22 cellular contexts compared by ENCODE assay signal in the genomic region with DNA sequence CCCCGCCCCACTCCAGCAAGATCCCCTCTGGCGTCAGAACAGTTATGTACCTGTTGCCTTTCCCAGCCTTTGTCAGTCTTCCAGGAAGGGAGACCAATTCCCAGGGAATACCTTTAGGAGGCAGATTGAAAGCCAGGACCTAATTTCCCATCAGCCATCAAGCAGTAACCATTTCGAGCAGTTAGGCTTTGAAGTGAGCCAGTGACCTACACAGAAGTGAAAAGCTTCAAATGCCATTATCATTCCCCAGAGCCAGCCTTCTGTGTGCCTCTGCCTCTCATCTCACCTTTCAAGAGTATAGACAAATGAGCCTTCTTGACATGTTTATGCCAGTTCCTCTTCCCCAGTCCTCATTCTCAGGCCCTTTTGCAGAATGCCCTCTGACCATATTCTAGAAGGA.
DNase-seq lines count a peak whose midpoint lies in the region; ATAC-seq and TF ChIP-seq lines count a peak whose summit lies in the region.
"Had no signal": no experiment of that assay in that cellular context is flagged by ENCODE, and none has a peak within 500 bp of the region (broad histone marks: within the 10 kb centered on the region; RNA-seq: fewer than 3 reads in every experiment).

No MANE protein-coding gene starts in this region.

- H3K36me3 Mint-ChIP-seq in GM23338 (ENCODE audit: low read depth) (no peaks in the 10 kb centered on the region), neural crest cell (ENCODE audit: low read depth) (no peaks in the 10 kb centered on the region)
- H3K36me3 Mint-ChIP-seq: CD14-positive monocyte; CD8-positive, alpha-beta memory T cell had no signal

- DNase-seq in GM23338 (ENCODE audit: low spot score) = peak; percentile 4
- DNase-seq in islet precursor cell = peak; percentile 64
- no peak for DNase-seq in neural crest cell (ENCODE audit: low read depth, low spot score)
- no peak for DNase-seq in retina
- no peak for DNase-seq in H7
- DNase-seq in NCI-H2107 (lab: John Stamatoyannopoulos, UW) = no peak
- DNase-seq: 8988T; ACHN; AML-193; BE2C; CD4-positive, alpha-beta T cell; CD8-positive, alpha-beta memory T cell; DMS 273 treated with DMSO at 0.1 percent for 48 hours; DMS79; EL; GF-D8; GOT3; HCEC 1CT had no signal

- no peak for TF ChIP-seq CTCF in GM23338 (conservative IDR thresholded peaks at IDR 0.05; ENCODE audit: low read depth in 2 of 2)
- no peak for TF ChIP-seq CTCF in neural crest cell (conservative IDR thresholded peaks at IDR 0.05)

- no peak overlapping the region for H3K4me3 ChIP-seq in GM23338
- H3K4me3 ChIP-seq in H7 (ENCODE audit: insufficient read depth, low read depth, low read length) = no peak overlapping the region
- H3K4me3 ChIP-seq: A549; BLaER1 treated with 17β-estradiol and CSF1 and Interleukin-3, amounts not matched to agents 10 nM and 100 nM had no signal

- H2AFZ ChIP-seq in GM23338 = no peak overlapping the region

- no peaks in the 10 kb centered on the region for H3F3A ChIP-seq in GM23338 (replicated peaks; ENCODE audit: low read depth)

- H3K79me2 ChIP-seq in GM23338 (replicated peaks; ENCODE audit: insufficient read depth) = no peaks in the 10 kb centered on the region

- H3K27ac Mint-ChIP-seq in GM23338 (no peak overlapping the region; the same call in 1 of the 2 replicates), neural crest cell (ENCODE audit: unreplicated experiment) (peak overlapping the region; percentile 5)
- H3K27ac Mint-ChIP-seq: CD14-positive monocyte; CD4-positive, alpha-beta T cell; CD8-positive, alpha-beta memory T cell had no signal

- 0 out of 2 replicates have a peak, but pooled peaks cover 2% of the 10 kb centered on the region for H3K4me1 ChIP-seq in GM23338 (ENCODE audit: insufficient read depth)
- H3K4me1 ChIP-seq: BE2C had no signal

- no peak for ATAC-seq in GM23338
- ATAC-seq in HG03442 (IDR thresholded peaks at IDR 0.05; ENCODE audit: unreplicated experiment) = no peak
- ATAC-seq: A549 had no signal

- no peak overlapping the region for H3K4me2 ChIP-seq in GM23338
- H3K4me2 ChIP-seq: A549; BLaER1 treated with 17β-estradiol and CSF1 and Interleukin-3, amounts not matched to agents 10 nM and 100 nM had no signal

- H3K9me3 Mint-ChIP-seq in GM23338 (no peaks in the 10 kb centered on the region), neural crest cell (no peaks in the 10 kb centered on the region)
- H3K9me3 Mint-ChIP-seq: CD4-positive, alpha-beta T cell; CD8-positive, alpha-beta memory T cell had no signal

- H3K4me3 Mint-ChIP-seq in GM23338 = no peak overlapping the region
- no peak overlapping the region for H3K4me3 Mint-ChIP-seq in neural crest cell
- H3K4me3 Mint-ChIP-seq: CD14-positive monocyte; CD4-positive, alpha-beta T cell; CD8-positive, alpha-beta memory T cell had no signal

- H3K36me3 ChIP-seq in GM23338 (ENCODE audit: insufficient read depth) (no peaks in the 10 kb centered on the region), H7 (replicated peaks; ENCODE audit: control insufficient read depth, insufficient read depth, low read length) (no peaks in the 10 kb centered on the region)
- H3K36me3 ChIP-seq: BE2C; BLaER1 treated with 17β-estradiol and CSF1 and Interleukin-3, amounts not matched to agents 10 nM and 100 nM had no signal

- no peaks in the 10 kb centered on the region for H4K20me1 ChIP-seq in GM23338 (replicated peaks; ENCODE audit: insufficient read depth)
- H4K20me1 ChIP-seq: BLaER1 treated with 17β-estradiol and CSF1 and Interleukin-3, amounts not matched to agents 10 nM and 100 nM had no signal

- H3K27me3 Mint-ChIP-seq in GM23338 (ENCODE audit: insufficient read depth, low read depth, poor library complexity) (peaks cover 2% of the 10 kb centered on the region), neural crest cell (ENCODE audit: low read depth) (no peaks in the 10 kb centered on the region)

- no peak overlapping the region for H3K27ac ChIP-seq in GM23338 (ENCODE audit: low read depth)
- H3K27ac ChIP-seq: A549; BLaER1 treated with 17β-estradiol and CSF1 and Interleukin-3, amounts not matched to agents 10 nM and 100 nM had no signal

- no peaks in the 10 kb centered on the region for H3K9me2 ChIP-seq in GM23338 (ENCODE audit: insufficient read depth)

- peaks cover 7% of the 10 kb centered on the region for H3K4me1 Mint-ChIP-seq in GM23338
- peaks cover 21% of the 10 kb centered on the region for H3K4me1 Mint-ChIP-seq in neural crest cell
- H3K4me1 Mint-ChIP-seq: CD14-positive monocyte; CD8-positive, alpha-beta memory T cell had no signal

- H3K27me3 ChIP-seq in GM23338 (ENCODE audit: insufficient read depth) (no peaks in the 10 kb centered on the region), H7 (ENCODE audit: control insufficient read depth, insufficient read depth, low read length) (no peaks in the 10 kb centered on the region)
- H3K27me3 ChIP-seq: BE2C; BLaER1 treated with 17β-estradiol and CSF1 and Interleukin-3, amounts not matched to agents 10 nM and 100 nM had no signal

TF ChIP-seq in GM23338, 12 proteins besides CTCF, POLR2A, EP300 and RAD21:
- TF ChIP-seq NANOG (IDR thresholded peaks at IDR 0.05; ENCODE audit: borderline replicate concordance) (no peak), ZNF331 (CRISPR knock-in tag; IDR thresholded peaks at IDR 0.05; ENCODE audit: low read depth) (no peak), EZH2phosphoT487 (IDR thresholded peaks at IDR 0.05; ENCODE audit: unreplicated experiment) (no peak), ZNF114 (CRISPR knock-in tag; IDR thresholded peaks at IDR 0.05) (no peak), JUNB (IDR thresholded peaks at IDR 0.05; ENCODE audit: unreplicated experiment) (no peak), STAT1 (IDR thresholded peaks at IDR 0.05; ENCODE audit: unreplicated experiment) (no peak)
- TF ChIP-seq, protein P1, sequence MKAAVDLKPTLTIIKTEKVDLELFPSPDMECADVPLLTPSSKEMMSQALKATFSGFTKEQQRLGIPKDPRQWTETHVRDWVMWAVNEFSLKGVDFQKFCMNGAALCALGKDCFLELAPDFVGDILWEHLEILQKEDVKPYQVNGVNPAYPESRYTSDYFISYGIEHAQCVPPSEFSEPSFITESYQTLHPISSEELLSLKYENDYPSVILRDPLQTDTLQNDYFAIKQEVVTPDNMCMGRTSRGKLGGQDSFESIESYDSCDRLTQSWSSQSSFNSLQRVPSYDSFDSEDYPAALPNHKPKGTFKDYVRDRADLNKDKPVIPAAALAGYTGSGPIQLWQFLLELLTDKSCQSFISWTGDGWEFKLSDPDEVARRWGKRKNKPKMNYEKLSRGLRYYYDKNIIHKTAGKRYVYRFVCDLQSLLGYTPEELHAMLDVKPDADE (IDR thresholded peaks at IDR 0.05) = no peak

Comparison
In these comparisons a context has a peak if more than half of its experiments do, and no peak if none do; other contexts are left out.
1. DNase-seq: peak in GM23338 (single experiment) and islet precursor cell (single experiment); none in neural crest cell (single experiment), retina (single experiment), H7 (single experiment) and NCI-H2107 (single experiment).